8 cellular contexts compared by ENCODE assay signal in genomic region chr18:48952287-48953095, GRCh38. TPM values are rescaled to one million over a fixed set of nuclear protein-coding genes. Genes with fewer than 3 reads are reported as not detected.
DNase-seq lines count a peak whose midpoint lies in the region; ATAC-seq and TF ChIP-seq lines count a peak whose summit lies in the region.

No MANE protein-coding gene starts in this region.

- peaks cover 40% of the 10 kb centered on the region for H3K79me2 ChIP-seq in PC-9 (ENCODE audit: low read depth)

- H3K36me3 ChIP-seq in PC-9 (ENCODE audit: low read depth) (0 out of 2 replicates have a peak, but pooled peaks cover 1% of the 10 kb centered on the region), gastroesophageal sphincter (no peaks in the 10 kb centered on the region), neuronal stem cell (replicated peaks in 1 of 2; ENCODE audit: control insufficient read depth in 2 of 2, insufficient read depth in 2 of 2, low read length in 2 of 2) (no peaks in the 10 kb centered on the region)

- H3K9me3 ChIP-seq in PC-9 (ENCODE audit: insufficient read depth, low read depth) = no peaks in the 10 kb centered on the region
- no peaks in the 10 kb centered on the region for H3K9me3 ChIP-seq in gastroesophageal sphincter
- H3K9me3 ChIP-seq in neuronal stem cell (replicated peaks in 1 of 2; ENCODE audit: control insufficient read depth in 2 of 2, insufficient read depth in 1 of 2, low read depth in 1 of 2, low read length in 2 of 2) = no peaks in the 10 kb centered on the region

- peaks cover 41% of the 10 kb centered on the region for H3F3A ChIP-seq in PC-9 (ENCODE audit: insufficient read depth, low read depth)

- peaks cover 2% of the 10 kb centered on the region for H3K79me1 ChIP-seq in neuronal stem cell (ENCODE audit: low read depth, low read length)

- H4K20me1 ChIP-seq in PC-9 (ENCODE audit: insufficient read depth) = peaks cover 22% of the 10 kb centered on the region

- H3K4me1 ChIP-seq in PC-9 (replicated peaks; ENCODE audit: insufficient read depth) (peaks cover 48% of the 10 kb centered on the region), gastroesophageal sphincter (peaks cover 10 to 51% (median 27%) of the 10 kb centered on the region in 3 donors), neuronal stem cell (ENCODE audit: control insufficient read depth in 2 of 2, insufficient read depth in 1 of 2, low read depth in 1 of 2, low read length in 2 of 2) (peaks cover 19 to 24% of the 10 kb centered on the region in 2 donors)

- H2AFZ ChIP-seq in PC-9 (peak overlapping the region; percentile 83), neuronal stem cell (ENCODE audit: low read length) (peak overlapping the region; percentile 98)

- ATAC-seq in GM19468 (IDR thresholded peaks at IDR 0.05; ENCODE audit: extremely low read depth, unreplicated experiment) (peak; percentile 1), gastroesophageal sphincter (peak; percentile 68)

- CTCF ChIA-PET in PC-9 (lab: Charles Lee) = interaction anchor here (0.6 kb wide), 2 partner anchors 15 to 220 kb away, joined by 3 to 6 read pairs; no protein-coding TSS in a partner anchor

- POLR2A ChIA-PET in PC-9 (lab: Charles Lee; ENCODE audit: unreplicated experiment) = interaction anchor here (0.6 to 1.0 kb wide), 4 partner anchors 12 to 120 kb away, joined by 3 to 21 read pairs (median 5); no protein-coding TSS in a partner anchor

- DNase-seq in DMS153 (lab: John Stamatoyannopoulos, UW) = peak; percentile 64
- DNase-seq in HL-60 (ENCODE audit: low read depth in 1 of 2, low spot score in 1 of 2) = peak; percentile 63 to 75
- peak; percentile 70 to 74 for DNase-seq in PC-9
- peak; percentile 54 for DNase-seq in activated naive CD4-positive, alpha-beta T cell treated with anti-CD3 and anti-CD28 coated beads, Interleukin-2, amount 50 U/mL, for 16 hours
- peak; percentile 87 for DNase-seq in neuronal stem cell (ENCODE audit: low spot score)
- no peak for DNase-seq in NCI-H1048 (lab: John Stamatoyannopoulos, UW)

- intact Hi-C loops in PC-9 (cut with micrococcal nuclease; ENCODE audit: unreplicated experiment) = loop anchor here (2.0 kb wide), 2 partner anchors 44 to 68 kb away; no protein-coding TSS in a partner anchor

- H3K9me2 ChIP-seq in PC-9 (ENCODE audit: insufficient read depth) = no peaks in the 10 kb centered on the region

- no peak overlapping the region for H2AK5ac ChIP-seq in neuronal stem cell (ENCODE audit: low read depth, low read length)

- H4K8ac ChIP-seq in neuronal stem cell (ENCODE audit: low read depth, low read length) = no peak overlapping the region

- H3K27ac ChIP-seq in HL-60 (replicated peaks) (peak overlapping the region; percentile 93), PC-9 (peak overlapping the region; percentile 94), gastroesophageal sphincter (peak overlapping the region; percentile 93 to 98 (median 94)), neuronal stem cell (replicated peaks; ENCODE audit: low read length) (peak overlapping the region; percentile 97)

- H2BK15ac ChIP-seq in neuronal stem cell (ENCODE audit: low read length) = peak overlapping the region; percentile 75

- peak overlapping the region; percentile 81 for H3K23ac ChIP-seq in neuronal stem cell (ENCODE audit: low read depth, low read length, poor library complexity)

- no TSS peak for BruUV-seq in PC-9 (replicated peaks; lab: Mats Ljungman, UMichigan)

- TF ChIP-seq EP300 in gastroesophageal sphincter (IDR thresholded peaks at IDR 0.05) = no peak

- no peak overlapping the region for H2BK12ac ChIP-seq in neuronal stem cell (ENCODE audit: low read length)

- H4K91ac ChIP-seq in neuronal stem cell (ENCODE audit: low read depth, low read length, poor library complexity) = no peak overlapping the region

- H3K18ac ChIP-seq in neuronal stem cell (ENCODE audit: low read length) = peak overlapping the region; percentile 97

- H3K4me3 ChIP-seq in HL-60 (replicated peaks; ENCODE audit: insufficient read depth, low read length) (peak overlapping the region; percentile 65), PC-9 (peak overlapping the region; percentile 78), gastroesophageal sphincter (peak overlapping the region; percentile 51 to 97), neuronal stem cell (ENCODE audit: low read length in 2 of 2) (peak overlapping the region; percentile 63 to 81)

- TF ChIP-seq POLR2A in gastroesophageal sphincter (IDR thresholded peaks at IDR 0.05) = peak in 1 of 2 donors; percentile 48

- TF ChIP-seq CTCF in HL-60 (IDR thresholded peaks at IDR 0.05; ENCODE audit: insufficient read depth, low read length) (no peak), PC-9 (conservative IDR thresholded peaks at IDR 0.05) (no peak), gastroesophageal sphincter (IDR thresholded peaks at IDR 0.05) (peak in 2 of 4 experiments; percentile 17 to 22)

- peak overlapping the region; percentile 83 for H2BK5ac ChIP-seq in neuronal stem cell (ENCODE audit: low read length)

- H3K27me3 ChIP-seq in HL-60 (ENCODE audit: insufficient read depth, poor library complexity, severe bottlenecking) (no peaks in the 10 kb centered on the region), PC-9 (ENCODE audit: insufficient read depth, low read depth) (no peaks in the 10 kb centered on the region), gastroesophageal sphincter (no peaks in the 10 kb centered on the region), neuronal stem cell (ENCODE audit: control insufficient read depth in 3 of 3, insufficient read depth in 3 of 3, low read depth in 1 of 3, low read length in 3 of 3) (peaks cover 0 to 37% (median 17%) of the 10 kb centered on the region in 3 experiments)

- WGBS in gastroesophageal sphincter (ENCODE audit: low coverage in 1 of 2), 2 donors = 1% methylated on average over 12 of the region's 66 CpGs; no CpG with 5 or more reads in 1 of the 2 donors
- WGBS in neuronal stem cell (ENCODE audit: extremely low coverage in 2 of 2, insufficient read length in 2 of 2, insufficient replicate concordance in 1 of 2), 2 donors = no CpG with 5 or more reads among the region's 66 CpGs

- H3K9ac ChIP-seq in neuronal stem cell (ENCODE audit: low read depth, low read length, poor library complexity) = no peak overlapping the region

- no peak overlapping the region for H3K4ac ChIP-seq in neuronal stem cell (ENCODE audit: low read length)

- H2BK120ac ChIP-seq in neuronal stem cell (ENCODE audit: low read depth, low read length) = no peak overlapping the region

- H3K14ac ChIP-seq in neuronal stem cell (ENCODE audit: low read length) = no peak overlapping the region

- H3K4me2 ChIP-seq in PC-9 = peak overlapping the region; percentile 84
- peak overlapping the region; percentile 89 for H3K4me2 ChIP-seq in neuronal stem cell (ENCODE audit: insufficient read depth, low read length, poor library complexity, severe bottlenecking)

RNA-seq across cellular contexts. Expression of gene SMAD7, which starts 1.7 kb away (rescaled TPM):
- total RNA-seq in PC-9 (2021) (5.0 and 5.8 TPM in 2 replicates), gastroesophageal sphincter (10 to 100 TPM; 41.2 to 76.0 (median 55.2) TPM)
- polyA plus RNA-seq in neuronal stem cell (2013, experiment 1 of 2) = 0.57 TPM
- 0.79 TPM for polyA plus RNA-seq in neuronal stem cell (2013, experiment 2 of 2)
